In the genomic region with DNA sequence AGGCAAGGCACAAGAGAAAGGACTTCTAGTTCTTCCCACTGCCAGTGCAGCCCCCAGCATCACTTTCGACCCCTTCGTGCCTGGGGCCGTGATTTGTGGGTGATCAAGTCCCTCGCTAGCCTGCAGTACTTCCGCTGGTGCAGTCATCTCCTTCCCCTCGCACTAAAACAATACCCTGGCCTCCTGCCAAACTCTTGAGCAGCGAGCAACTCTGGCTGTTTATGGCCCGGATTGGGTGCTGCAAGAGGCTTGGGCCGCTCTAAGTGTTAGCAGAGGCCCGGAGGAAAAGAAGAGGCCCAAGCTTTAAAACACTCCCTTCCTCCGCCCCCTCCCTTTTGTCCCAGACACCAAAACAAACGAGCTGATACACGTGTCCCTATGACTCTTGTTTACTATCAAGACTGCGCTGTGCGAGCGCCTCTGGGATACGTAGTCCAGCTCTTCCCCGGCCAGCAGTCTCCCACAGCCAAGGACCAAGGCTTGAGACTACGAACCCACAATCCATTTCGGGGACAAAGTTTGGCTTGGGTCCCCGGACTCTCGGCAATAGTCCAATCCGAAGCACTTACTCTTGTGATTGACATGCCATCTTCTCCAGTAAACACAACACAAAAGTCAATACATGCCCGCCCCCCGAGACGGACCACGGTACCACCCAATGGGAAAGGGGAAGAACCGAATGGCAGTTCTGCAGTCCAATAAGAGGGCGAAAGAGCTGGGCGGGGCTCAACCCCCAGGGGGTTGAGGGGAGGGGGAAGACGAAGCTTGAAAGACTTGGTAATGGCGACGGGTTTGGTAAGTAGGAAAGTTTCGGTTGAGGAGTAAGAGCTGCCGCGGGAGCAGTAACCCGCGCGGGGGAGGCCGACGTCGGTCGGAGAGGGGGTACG, we compare ENCODE assay signal across 8 cellular contexts. TPM values are rescaled to one million over a fixed set of nuclear protein-coding genes. Genes with fewer than 3 reads are reported as not detected.
A peak's percentile ranks its signal among the peaks of the same experiment; 100 is the strongest.
DNase-seq lines count a peak whose midpoint lies in the region; ATAC-seq, FAIRE-seq and TF ChIP-seq lines count a peak whose summit lies in the region.

A gene with protein sequence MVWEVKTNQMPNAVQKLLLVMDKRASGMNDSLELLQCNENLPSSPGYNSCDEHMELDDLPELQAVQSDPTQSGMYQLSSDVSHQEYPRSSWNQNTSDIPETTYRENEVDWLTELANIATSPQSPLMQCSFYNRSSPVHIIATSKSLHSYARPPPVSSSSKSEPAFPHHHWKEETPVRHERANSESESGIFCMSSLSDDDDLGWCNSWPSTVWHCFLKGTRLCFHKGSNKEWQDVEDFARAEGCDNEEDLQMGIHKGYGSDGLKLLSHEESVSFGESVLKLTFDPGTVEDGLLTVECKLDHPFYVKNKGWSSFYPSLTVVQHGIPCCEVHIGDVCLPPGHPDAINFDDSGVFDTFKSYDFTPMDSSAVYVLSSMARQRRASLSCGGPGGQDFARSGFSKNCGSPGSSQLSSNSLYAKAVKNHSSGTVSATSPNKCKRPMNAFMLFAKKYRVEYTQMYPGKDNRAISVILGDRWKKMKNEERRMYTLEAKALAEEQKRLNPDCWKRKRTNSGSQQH (plus strand): TSS at position 771 of the 887 bp plus-strand sequence. CDS start 10,891 bp downstream, outside the sequence.

- no peaks in the 10 kb centered on the region for H4K20me1 ChIP-seq in keratinocyte (ENCODE audit: control insufficient read depth, extremely low read depth, insufficient read depth, low read length)

- H3K27me3 Mint-ChIP-seq in chondrocyte (ENCODE audit: low read depth) = no peaks in the 10 kb centered on the region

- dilution Hi-C loops in keratinocyte (cut with MboI; ENCODE audit: extremely low pct_ligation_motif_present, low sequenced_read_pairs) = no loop called here

- H3K4me2 ChIP-seq in keratinocyte (ENCODE audit: control insufficient read depth, extremely low read depth, insufficient read depth, low read depth, low read length) = peak within 1 kb of the TSS; percentile 98

- TF ChIP-seq CTCF in chondrocyte (IDR thresholded peaks at IDR 0.05) (no peak), keratinocyte (optimal IDR thresholded peaks at IDR 0.05 in 1 of 3, IDR thresholded peaks at IDR 0.05 in 1 of 3, conservative IDR thresholded peaks at IDR 0.05 in 1 of 3; ENCODE audit: extremely low read depth in 1 of 3, insufficient read depth in 2 of 3, low read length in 3 of 3) (no peak)

- TF ChIP-seq POLR2A in GM19193 (IDR thresholded peaks at IDR 0.05; ENCODE audit: extremely low read depth, insufficient read depth, insufficient read length) = peak; percentile 49

- peaks cover 6% of the 10 kb centered on the region for H3K4me1 ChIP-seq in keratinocyte (ENCODE audit: control insufficient read depth, extremely low read depth, insufficient read depth, low read length)

- H3K27me3 ChIP-seq in keratinocyte (ENCODE audit: control insufficient read depth, extremely low read depth, insufficient read depth, low read length) = no peaks in the 10 kb centered on the region

- no peaks in the 10 kb centered on the region for H3K9me3 ChIP-seq in keratinocyte (ENCODE audit: control insufficient read depth, low read depth, low read length)

- H3K36me3 ChIP-seq in keratinocyte (ENCODE audit: control insufficient read depth in 2 of 2, extremely low read depth in 1 of 2, insufficient read depth in 2 of 2, low read length in 2 of 2) = no peaks in the 10 kb centered on the region

- H3K36me3 Mint-ChIP-seq in chondrocyte (ENCODE audit: low read depth) = peaks cover 2% of the 10 kb centered on the region

- DNase-seq in AG20443 (ENCODE audit: low spot score) (peak; percentile 96), NCI-H510A treated with DMSO at 0.1 percent for 48 hours (lab: John Stamatoyannopoulos, UW) (peak; percentile 92), chondrocyte (ENCODE audit: low spot score) (peak; percentile 98), keratinocyte (ENCODE audit: low read depth, low spot score) (peak; percentile 99)
- peak; percentile 94 to 98 for DNase-seq in activated CD4-positive, alpha-beta T cell treated with anti-CD3 and anti-CD28 coated beads for 24 hours (ENCODE audit: low read depth in 2 of 2)
- DNase-seq in stimulated activated CD4-positive, alpha-beta T cell treated with anti-CD3 and anti-CD28 coated beads, Interleukin-15, amount 100 ng/mL, for 1 hour (ENCODE audit: low read depth in 1 of 2, low spot score in 1 of 2) = peak; percentile 88 to 95

- peak within 1 kb of the TSS; percentile 96 to 99 (median 98) for H3K4me3 ChIP-seq in keratinocyte (ENCODE audit: control insufficient read depth in 2 of 3, extremely low read depth in 1 of 3, insufficient read depth in 2 of 3, low read depth in 1 of 3, low read length in 3 of 3)

- peak; percentile 93 for FAIRE-seq in keratinocyte (lab: Jason Lieb, UNC)

- H3K27ac ChIP-seq in keratinocyte (ENCODE audit: control insufficient read depth, insufficient read depth, low read length) = peak within 1 kb of the TSS; percentile 99

- H3K4me3 Mint-ChIP-seq in chondrocyte (ENCODE audit: unreplicated experiment) = peak within 1 kb of the TSS; percentile 99

- no peaks in the 10 kb centered on the region for H3K9me1 ChIP-seq in keratinocyte (ENCODE audit: control insufficient read depth, extremely low read depth, insufficient read depth, low read length)

- ATAC-seq in HG03439 (IDR thresholded peaks at IDR 0.05; ENCODE audit: unreplicated experiment) = peak; percentile 91

- peaks cover 34% of the 10 kb centered on the region for H3K4me1 Mint-ChIP-seq in chondrocyte (ENCODE audit: low read depth)

- peak within 1 kb of the TSS; percentile 92 for H2AFZ ChIP-seq in keratinocyte (ENCODE audit: control insufficient read depth, low read length)

- H3K27ac Mint-ChIP-seq in chondrocyte (ENCODE audit: unreplicated experiment) = peak within 1 kb of the TSS; percentile 100

- H3K79me2 ChIP-seq in keratinocyte (ENCODE audit: control insufficient read depth, insufficient read depth, low read length) = peaks cover 33% of the 10 kb centered on the region

- H3K9me3 Mint-ChIP-seq in chondrocyte (ENCODE audit: low read depth) = no peaks in the 10 kb centered on the region

- peak within 1 kb of the TSS; percentile 99 for H3K9ac ChIP-seq in keratinocyte (ENCODE audit: control insufficient read depth, extremely low read depth, insufficient read depth, low read length)

RNA-seq across cellular contexts. Expression of the gene that starts here (rescaled TPM):
- 49.0 to 51.7 TPM (median 49.4 TPM) in 3 replicates for total RNA-seq in chondrocyte
- polyA plus RNA-seq in keratinocyte = 26.3 to 42.8 TPM (median 36.3 TPM) in 3 replicates
- polyA plus RNA-seq in keratinocyte (2011; ENCODE audit: low read depth) = 93.0 TPM
- 23.7 and 42.5 TPM in 2 replicates for polyA plus RNA-seq in keratinocyte (2011; cell fraction: cytosol; rRNA removed)
- polyA plus RNA-seq in keratinocyte (2011; cell fraction: nucleus; rRNA removed) = 42.2 and 48.2 TPM in 2 replicates
- 20.4 and 73.5 TPM in 2 replicates for polyA plus RNA-seq in keratinocyte (2012; ENCODE audit: low replicate concordance)
- 11.6 to 54.4 TPM (median 40.9 TPM) in 3 replicates for polyA minus RNA-seq in keratinocyte
- polyA minus RNA-seq in keratinocyte (2011; cell fraction: cytosol; rRNA and poly(A)+ RNA removed) = 21.9 TPM
- polyA minus RNA-seq in keratinocyte (2011; cell fraction: nucleus; rRNA and poly(A)+ RNA removed) = 32.6 and 60.5 TPM in 2 replicates

Comparison
In these comparisons a context has a peak if more than half of its experiments do, and no peak if none do; other contexts are left out.
1. Peak in every context shown above with its lines: DNase-seq, ATAC-seq, H3K4me3 ChIP-seq and H3K27ac ChIP-seq.